Comparison of ENCODE assay signal across 12 cellular contexts in the genomic region with DNA sequence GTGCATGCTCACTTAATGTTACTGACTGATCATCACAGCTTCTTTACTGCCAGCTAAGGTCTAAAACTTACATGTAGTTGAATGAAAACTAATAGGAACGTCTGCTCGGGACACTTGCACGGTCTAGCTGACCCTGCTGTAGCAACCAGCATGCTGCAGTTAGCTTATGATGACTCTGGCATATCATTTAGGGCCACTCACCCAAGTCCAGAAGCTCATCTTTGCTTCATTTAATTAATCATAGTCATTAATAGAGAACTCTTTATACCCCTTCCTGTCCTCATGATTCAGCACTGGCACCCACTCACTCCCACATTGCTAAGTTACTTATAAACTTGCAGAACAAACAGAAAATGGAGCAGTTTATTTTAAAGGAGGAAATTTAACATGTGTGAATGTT.
"Had no signal": no experiment of that assay in that cellular context is flagged by ENCODE, and none has a peak within 500 bp of the region (broad histone marks: within the 10 kb centered on the region; RNA-seq: fewer than 3 reads in every experiment).

No MANE protein-coding gene starts in this region.

- H3K27me3 ChIP-seq: sigmoid colon, spleen had no signal

- H3K9me3 ChIP-seq: psoas muscle, sigmoid colon, spleen had no signal

- ATAC-seq: effector memory CD8-positive, alpha-beta T cell; left ventricle myocardium superior; natural killer cell treated with Interleukin-12 subunit alpha and Interleukin-12 subunit beta and Interleukin-15 and Interleukin-18, amount 100 ng/mL, for 72 hours; psoas muscle; stimulated activated naive CD8-positive, alpha-beta T cell treated with anti-CD3 and anti-CD28 coated beads, Interleukin-15, amount 100 ng/mL, for 72 hours had no signal

- H3K4me1 ChIP-seq: psoas muscle had no signal

- DNase-seq: activated naive CD4-positive, alpha-beta T cell treated with Interleukin-2 at 50 U/mL for 16 hours; anterior cingulate cortex; dermis blood vessel endothelial cell; effector memory CD8-positive, alpha-beta T cell; islet precursor cell; left ventricle myocardium superior; mesendoderm; psoas muscle; sigmoid colon; spleen; stimulated activated naive CD8-positive, alpha-beta T cell treated with anti-CD3 and anti-CD28 coated beads, Interleukin-15, amount 100 ng/mL, for 72 hours had no signal

- H3K27ac ChIP-seq: psoas muscle, sigmoid colon, spleen had no signal

- H3K36me3 ChIP-seq: sigmoid colon had no signal

- H3K4me3 ChIP-seq: psoas muscle, sigmoid colon, spleen had no signal
